ENCODE assay signal across 35 cellular contexts in genomic region chr11:1037506-1038055, GRCh38. TPM values are rescaled to one million over a fixed set of nuclear protein-coding genes. Genes with fewer than 3 reads are reported as not detected.
"Had no signal": no experiment of that assay in that cellular context is flagged by ENCODE, and none has a peak within 500 bp of the region (broad histone marks: within the 10 kb centered on the region; RNA-seq: fewer than 3 reads in every experiment).

No MANE protein-coding gene starts in this region.

- DNase-seq: natural killer cell; nucleus accumbens; retina; spleen; stimulated activated CD4-positive, alpha-beta T cell treated with anti-CD3 and anti-CD28 coated beads, Interleukin-12 subunit alpha, Interleukin-12 subunit beta, amount 100 ng/mL, for 4 hours; stimulated activated CD4-positive, alpha-beta T cell treated with anti-CD3 and anti-CD28 coated beads, Interleukin-1b, Interleukin-23, amount 100 ng/mL, for 48 hours; stimulated activated CD4-positive, alpha-beta T cell treated with anti-CD3 and anti-CD28 coated beads, Interleukin-4, amount 100 ng/mL, for 1 hour; stimulated activated CD4-positive, alpha-beta T cell treated with anti-CD3 and anti-CD28 coated beads, Interleukin-4, amount 100 ng/mL, for 4 hours; stimulated activated CD8-positive, alpha-beta memory T cell treated with anti-CD3 and anti-CD28 coated beads, Interleukin-4, amount 100 ng/mL, for 48 hours; stimulated activated naive CD4-positive, alpha-beta T cell; stimulated activated naive CD8-positive, alpha-beta T cell treated with anti-CD3 and anti-CD28 coated beads, Interleukin-15, amount 100 ng/mL, for 72 hours; stimulated activated naive CD8-positive, alpha-beta T cell treated with anti-CD3 and anti-CD28 coated beads, Interleukin-15, Interleukin-2, amounts not matched to agents 100 U/mL and 50 U/mL, for 24 hours; substantia nigra; testis; tibial artery; transverse colon; upper lobe of right lung; uterus had no signal

- H3K36me3 ChIP-seq: neural progenitor cell, neutrophil, pancreas, prostate gland, right atrium auricular region, spleen, suprapubic skin, tibial artery, transverse colon, upper lobe of right lung, uterus had no signal

- ATAC-seq: naive thymus-derived CD4-positive, alpha-beta T cell; natural killer cell; pancreas; sciatic nerve; stimulated activated memory B cell treated with anti-CD40 and anti-IgM and Interleukin-4, amounts not matched to agents 10 μg/mL and 1 μg/mL and 100 μg/mL, for 72 hours; stimulated activated naive CD8-positive, alpha-beta T cell treated with anti-CD3 and anti-CD28 coated beads, Interleukin-15, Interleukin-2, amounts not matched to agents 100 U/mL and 50 U/mL, for 24 hours; upper lobe of right lung had no signal

- H3K9me3 ChIP-seq: neutrophil, pancreas, prostate gland, right atrium auricular region, spleen, suprapubic skin, testis, tibial artery, transverse colon, upper lobe of right lung, uterus had no signal

- H2AFZ ChIP-seq: neural progenitor cell had no signal

- H3K4me1 ChIP-seq: prostate gland, suprapubic skin, testis, upper lobe of right lung, uterus had no signal

- H3K9ac ChIP-seq: neural progenitor cell had no signal

- H3K4me2 ChIP-seq: neural progenitor cell, smooth muscle cell had no signal

- H3K4me3 ChIP-seq: neural progenitor cell, prostate gland, right atrium auricular region, skin epidermis, smooth muscle cell, spleen, suprapubic skin, testis, tibial artery, transverse colon, upper lobe of right lung, uterus had no signal

- H3K27ac ChIP-seq: neural progenitor cell, neutrophil, prostate gland, right atrium auricular region, skin epidermis, spleen, suprapubic skin, testis, tibial artery, transverse colon, upper lobe of right lung, uterus had no signal

- H3K27me3 ChIP-seq: neural progenitor cell, neutrophil, pancreas, right atrium auricular region, testis, upper lobe of right lung had no signal

- FAIRE-seq: pancreas had no signal

RNA-seq across cellular contexts. Expression of gene MUC6, which starts 1.1 kb away (rescaled TPM):
- total RNA-seq: naive thymus-derived CD4-positive, alpha-beta T cell; natural killer cell; omental fat pad; osteocyte; posterior vena cava; pulmonary artery endothelial cell; right atrium auricular region; sciatic nerve; smooth muscle cell; transverse colon; upper lobe of right lung; urinary bladder had no signal
- polyA plus RNA-seq: naive thymus-derived CD4-positive, alpha-beta T cell; neural cell; smooth muscle cell; urinary bladder had no signal

RNA-seq across cellular contexts. Expression of gene MUC2, which starts 37.1 kb away (rescaled TPM):
- total RNA-seq: naive thymus-derived CD4-positive, alpha-beta T cell; natural killer cell; omental fat pad; osteocyte; pulmonary artery endothelial cell; right atrium auricular region; sciatic nerve; smooth muscle cell; upper lobe of right lung; urinary bladder had no signal
- polyA plus RNA-seq: naive thymus-derived CD4-positive, alpha-beta T cell; neural cell; smooth muscle cell had no signal
